9 cellular contexts compared by ENCODE assay signal in the genomic region with DNA sequence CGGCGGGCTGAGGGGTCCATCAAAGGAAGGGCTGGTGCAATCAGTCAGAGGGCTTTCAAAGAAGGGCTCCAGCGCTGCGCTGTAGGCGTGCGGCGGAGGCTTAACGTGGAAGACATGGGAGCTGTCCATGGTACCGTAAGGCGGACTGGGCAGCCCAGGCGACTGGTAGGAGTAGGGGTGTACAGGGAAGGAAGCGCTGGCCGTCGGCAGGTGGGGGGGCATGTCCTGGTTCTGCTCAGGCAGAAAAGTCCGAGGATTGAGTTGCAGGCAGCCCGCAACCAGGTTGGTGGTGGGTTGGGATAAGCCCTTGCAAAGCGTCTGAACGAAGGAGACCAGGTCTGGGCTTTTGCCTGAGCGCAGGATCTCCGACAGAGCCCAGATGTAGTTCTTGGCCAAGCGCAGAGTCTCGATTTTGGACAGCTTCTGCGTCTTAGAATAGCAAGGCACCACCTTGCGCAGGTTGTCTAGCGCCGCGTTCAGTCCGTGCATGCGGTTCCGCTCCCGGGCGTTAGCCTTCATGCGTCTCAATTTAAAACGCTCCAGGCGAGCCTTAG. TPM values are rescaled to one million over a fixed set of nuclear protein-coding genes. Genes with fewer than 3 reads are reported as not detected.
DNase-seq lines count a peak whose midpoint lies in the region.
"Had no signal": no experiment of that assay in that cellular context is flagged by ENCODE, and none has a peak within 500 bp of the region (broad histone marks: within the 10 kb centered on the region; RNA-seq: fewer than 3 reads in every experiment).

No MANE protein-coding gene starts in this region.

- peaks cover 56% of the 10 kb centered on the region for H3K27me3 ChIP-seq in SJSA1 (replicated peaks)

- H3K27ac ChIP-seq in SJSA1: no peak overlapping the region
- H3K27ac ChIP-seq: suprapubic skin had no signal

- H3K4me1 ChIP-seq in SJSA1 (replicated peaks): peaks cover 7% of the 10 kb centered on the region

- H3K9me3 ChIP-seq in SJSA1 (replicated peaks): peaks cover 17% of the 10 kb centered on the region
- H3K9me3 ChIP-seq: suprapubic skin had no signal

- H3K36me3 ChIP-seq in SJSA1: no peaks in the 10 kb centered on the region
- H3K36me3 ChIP-seq: suprapubic skin had no signal

- peak; percentile 20 for DNase-seq in DMS153 treated with DMSO at 0.1 percent for 48 hours (lab: John Stamatoyannopoulos, UW; ENCODE audit: unreplicated experiment)
- no peak for DNase-seq in DMS153 (lab: John Stamatoyannopoulos, UW)
- peak; percentile 31 to 67 for DNase-seq in SJSA1 (ENCODE audit: low read depth in 1 of 2, low spot score in 2 of 2)
- DNase-seq in amniotic stem cell (lab: John Stamatoyannopoulos, UW): peak; percentile 18
- peak; percentile 79 for DNase-seq in iPS-NIHi11 (ENCODE audit: low spot score)
- DNase-seq in stimulated activated CD4-positive, alpha-beta T cell treated with anti-CD3 and anti-CD28 coated beads, Interleukin-15, amount 100 ng/mL, for 1 hour (ENCODE audit: low read depth in 1 of 2, low spot score in 1 of 2): peak; percentile 12 to 29
- no peak for DNase-seq in pons (ENCODE audit: low spot score)
- DNase-seq in SW 1271 (lab: John Stamatoyannopoulos, UW): no peak

- no peak overlapping the region for H3K4me3 ChIP-seq in SJSA1
- H3K4me3 ChIP-seq: suprapubic skin had no signal

RNA-seq across cellular contexts. Expression of a gene that starts 2.2 kb away (rescaled TPM):
- total RNA-seq in SJSA1 (2014; rRNA removed; shearing (Covaris generic)): not detected in 2 replicates
- total RNA-seq: suprapubic skin had no signal

RNA-seq across cellular contexts. Expression of a gene that starts 21.2 kb away (rescaled TPM):
- 0.11 TPM in 1 of 2 replicates, not detected in the other for total RNA-seq in SJSA1 (2014; rRNA removed; shearing (Covaris generic))
- total RNA-seq: suprapubic skin had no signal

Comparison
In these comparisons a context has a peak if more than half of its experiments do, and no peak if none do; other contexts are left out.
1. DNase-seq: peak in DMS153 treated with DMSO at 0.1 percent for 48 hours (single experiment), SJSA1 (2 of 2), amniotic stem cell (single experiment), iPS-NIHi11 (single experiment) and stimulated activated CD4-positive, alpha-beta T cell treated with anti-CD3 and anti-CD28 coated beads, Interleukin-15, amount 100 ng/mL, for 1 hour (2 of 2); none in DMS153 (single experiment), pons (single experiment) and SW 1271 (0 of 2).